Comparison of ENCODE assay signal across 8 cellular contexts in the genomic region with DNA sequence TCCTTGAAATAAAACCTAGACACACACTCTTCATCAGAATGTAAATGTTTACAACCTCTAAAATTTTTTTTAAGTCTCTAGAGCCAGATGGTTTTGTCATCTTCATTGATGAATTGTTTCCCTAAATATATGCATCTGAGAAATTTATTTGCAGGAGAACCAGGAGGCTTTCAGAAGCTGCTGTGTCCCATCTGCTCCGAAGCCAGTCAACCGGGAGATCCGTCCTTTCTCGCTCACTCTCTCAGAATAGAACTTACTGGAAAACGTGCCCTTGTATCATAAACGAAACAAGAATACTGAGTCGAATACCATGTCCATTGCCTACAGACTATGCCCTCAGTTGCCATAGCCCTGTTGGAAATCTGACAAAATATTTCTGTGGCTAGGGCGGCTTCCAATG.
"Had no signal": no experiment of that assay in that cellular context is flagged by ENCODE, and none has a peak within 500 bp of the region (broad histone marks: within the 10 kb centered on the region; RNA-seq: fewer than 3 reads in every experiment).

No MANE protein-coding gene starts in this region.

- H3K4me3 ChIP-seq: GM23248, HAP-1 had no signal

- H3K9me3 ChIP-seq: HAP-1 had no signal

- ATAC-seq: HCT116, HepG2 had no signal

- DNase-seq: GM23248, GOT3, H7, HFFc6 had no signal

- H3K4me1 ChIP-seq: HAP-1 had no signal

- H3K27ac ChIP-seq: GM23248, HL-60 had no signal
